ENCODE assay signal across 1 cellular context in genomic region chr12:108827941-108828340, GRCh38.
TF ChIP-seq lines count a peak whose summit lies in the region.

No MANE protein-coding gene starts in this region.

TF ChIP-seq in endothelial cell of umbilical vein, 7 proteins besides CTCF, POLR2A, EP300 and RAD21:
- no peak for TF ChIP-seq EZH2 (IDR thresholded peaks at IDR 0.05; ENCODE audit: borderline replicate concordance, low read depth, low read length, severe bottlenecking)
- TF ChIP-seq MAX (IDR thresholded peaks at IDR 0.05; ENCODE audit: insufficient read depth, insufficient read length): no peak
- no peak for TF ChIP-seq JUN (IDR thresholded peaks at IDR 0.05; ENCODE audit: borderline replicate concordance, insufficient read depth, insufficient read length, low read depth)
- peak; percentile 21 for TF ChIP-seq FOS (IDR thresholded peaks at IDR 0.05; ENCODE audit: borderline replicate concordance, insufficient read depth, low read length)
- TF ChIP-seq POLR2AphosphoS5 (IDR thresholded peaks at IDR 0.05; ENCODE audit: insufficient read depth, low read depth, low read length): peak; percentile 10
- no peak for TF ChIP-seq GATA2 (IDR thresholded peaks at IDR 0.05; ENCODE audit: insufficient read depth, insufficient read length, low read depth, low read length)
- TF ChIP-seq MYC (IDR thresholded peaks at IDR 0.05; ENCODE audit: low read depth, low read length): no peak
